26 cellular contexts compared by ENCODE assay signal in genomic region chr3:70249509-70250160, GRCh38.
DNase-seq lines count a peak whose midpoint lies in the region; ATAC-seq, FAIRE-seq and TF ChIP-seq lines count a peak whose summit lies in the region.
"Had no signal": no experiment of that assay in that cellular context is flagged by ENCODE, and none has a peak within 500 bp of the region (broad histone marks: within the 10 kb centered on the region; RNA-seq: fewer than 3 reads in every experiment).

No MANE protein-coding gene starts in this region.

- DNase-seq in ELR (ENCODE audit: low read depth) (peak; percentile 13), PC-3 (peak; percentile 79), endothelial cell of umbilical vein (ENCODE audit: low read depth, low spot score) (peak; percentile 96), renal cortical epithelial cell (ENCODE audit: low read depth) (peak; percentile 30), natural killer cell (no peak), NAMALWA (ENCODE audit: low spot score) (no peak), NCI-H2029 treated with DMSO at 0.1 percent for 48 hours (lab: John Stamatoyannopoulos, UW) (no peak)
- DNase-seq: activated CD4-positive, alpha-beta T cell treated with anti-CD3 and anti-CD28 coated beads for 36 hours; activated naive CD8-positive, alpha-beta T cell treated with anti-CD3 and anti-CD28 coated beads, Interleukin-2, amount 10 ng/mL, durations not matched to agents 7 days and 5 days; central memory CD4-positive, alpha-beta T cell; effector CD8-positive, alpha-beta T cell; NCI-H2227 treated with DMSO at 0.1 percent for 48 hours; pancreas; sigmoid colon; stimulated activated CD4-positive, alpha-beta T cell treated with anti-CD3 and anti-CD28 coated beads, Interleukin-2, amount 100 ng/mL, for 24 hours; SW 1271; upper lobe of right lung had no signal

- no peak overlapping the region for H3K4me3 Mint-ChIP-seq in natural killer cell
- H3K4me3 Mint-ChIP-seq: activated CD4-positive, alpha-beta T cell treated with anti-CD3 and anti-CD28 coated beads for 36 hours; activated naive CD8-positive, alpha-beta T cell treated with anti-CD3 and anti-CD28 coated beads, Interleukin-2, amount 10 ng/mL, durations not matched to agents 7 days and 5 days; memory B cell; stimulated activated naive CD8-positive, alpha-beta T cell treated with anti-CD3 and anti-CD28 coated beads, Interleukin-15, Interleukin-2, amounts not matched to agents 100 ng/mL and 50 ng/mL, for 24 hours had no signal

- H3K4me3 ChIP-seq in PC-3 (ENCODE audit: low read length) (no peak overlapping the region), endothelial cell of umbilical vein (replicated peaks in 1 of 3; ENCODE audit: insufficient read depth in 1 of 3, low read depth in 1 of 3, low read length in 3 of 3) (no peak overlapping the region)
- H3K4me3 ChIP-seq: BLaER1, pancreas, sigmoid colon, upper lobe of right lung had no signal

- TF ChIP-seq CTCF in PC-3 (conservative IDR thresholded peaks at IDR 0.05; ENCODE audit: low read depth, low read length) (no peak), endothelial cell of umbilical vein (IDR thresholded peaks at IDR 0.05; ENCODE audit: extremely low read depth in 1 of 2, insufficient read depth in 1 of 2, low read depth in 1 of 2, low read length in 2 of 2) (no peak), natural killer cell (IDR thresholded peaks at IDR 0.05) (no peak)

- H3K27ac ChIP-seq in PC-3 (ENCODE audit: low read length) (peak overlapping the region; percentile 87), endothelial cell of umbilical vein (ENCODE audit: insufficient read depth, low read depth, low read length) (peak overlapping the region; percentile 87)
- H3K27ac ChIP-seq: BLaER1, pancreas, upper lobe of right lung had no signal

- intact Hi-C loops in PC-3 (cut with micrococcal nuclease) (loop anchor here (2.0 to 5.0 kb wide), 3 partner anchors 31 to 127 kb away; no protein-coding TSS in a partner anchor), endothelial cell of umbilical vein (cut with micrococcal nuclease) (loop anchor here (2.0 to 5.0 kb wide), 3 partner anchors 109 to 853 kb away; no protein-coding TSS in a partner anchor), natural killer cell (cut with micrococcal nuclease) (no loop called here)

- H3K4me1 ChIP-seq in PC-3 (ENCODE audit: insufficient read depth, low read length) (peaks cover 25% of the 10 kb centered on the region), endothelial cell of umbilical vein (ENCODE audit: control insufficient read depth, extremely low read depth, insufficient read depth, low read length) (peaks cover 34% of the 10 kb centered on the region)
- H3K4me1 ChIP-seq: BLaER1, pancreas, sigmoid colon, upper lobe of right lung had no signal

- peaks cover 3 to 10% of the 10 kb centered on the region in 2 donors for H3K9me3 Mint-ChIP-seq in natural killer cell
- H3K9me3 Mint-ChIP-seq: activated naive CD8-positive, alpha-beta T cell treated with anti-CD3 and anti-CD28 coated beads, Interleukin-2, amount 10 ng/mL, durations not matched to agents 7 days and 5 days had no signal

- BruUV-seq in PC-3 (replicated peaks; lab: Mats Ljungman, UMichigan) (no TSS peak), endothelial cell of umbilical vein (replicated peaks; lab: Mats Ljungman, UMichigan) (no TSS peak)

- no peaks in the 10 kb centered on the region for H3K9me3 ChIP-seq in PC-3 (ENCODE audit: low read length)
- no peaks in the 10 kb centered on the region for H3K9me3 ChIP-seq in endothelial cell of umbilical vein (replicated peaks; ENCODE audit: control insufficient read depth, insufficient read depth, low read length)
- H3K9me3 ChIP-seq: BLaER1, pancreas, sigmoid colon, upper lobe of right lung had no signal

- no peak overlapping the region for H2AFZ ChIP-seq in PC-3 (ENCODE audit: low read length)
- peak overlapping the region; percentile 1 for H2AFZ ChIP-seq in endothelial cell of umbilical vein (ENCODE audit: low read depth, low read length)

- FAIRE-seq in endothelial cell of umbilical vein (lab: Jason Lieb, UNC): peak; percentile 67
- FAIRE-seq: D721Med, GM19239, H54, HepG2, pancreas, TTC549 had no signal

- no peaks in the 10 kb centered on the region for H3K27me3 Mint-ChIP-seq in natural killer cell (ENCODE audit: low read depth in 2 of 2)
- H3K27me3 Mint-ChIP-seq: activated naive CD8-positive, alpha-beta T cell treated with anti-CD3 and anti-CD28 coated beads, Interleukin-2, amount 10 ng/mL, durations not matched to agents 7 days and 5 days; memory B cell had no signal

- H3F3A ChIP-seq in PC-3 (ENCODE audit: low read length, unreplicated experiment): no peaks in the 10 kb centered on the region

- dilution Hi-C loops in endothelial cell of umbilical vein (cut with MboI; ENCODE audit: extremely low pct_ligation_motif_present, low sequenced_read_pairs): no loop called here

- CTCF ChIA-PET in PC-3 (lab: Charles Lee) (no interaction called here), endothelial cell of umbilical vein (lab: Charles Lee) (interaction anchor here (1.0 to 1.6 kb wide), 2 partner anchors 109 to 129 kb away, joined by 3 to 5 read pairs; no protein-coding TSS in a partner anchor)

- H4K20me1 ChIP-seq in PC-3 (ENCODE audit: low read length) (no peaks in the 10 kb centered on the region), endothelial cell of umbilical vein (replicated peaks; ENCODE audit: control insufficient read depth, extremely low read depth, insufficient read depth, low read length) (no peaks in the 10 kb centered on the region)
- H4K20me1 ChIP-seq: BLaER1 had no signal

- no peaks in the 10 kb centered on the region for H3K36me3 Mint-ChIP-seq in natural killer cell
- H3K36me3 Mint-ChIP-seq: activated naive CD8-positive, alpha-beta T cell treated with anti-CD3 and anti-CD28 coated beads, Interleukin-2, amount 10 ng/mL, durations not matched to agents 7 days and 5 days; memory B cell had no signal

- H3K9ac ChIP-seq in PC-3 (ENCODE audit: low read length) (peak overlapping the region; percentile 60), endothelial cell of umbilical vein (replicated peaks; ENCODE audit: extremely low read depth, insufficient read depth, low read length) (peak overlapping the region; percentile 79)
- H3K9ac ChIP-seq: BLaER1 had no signal

- H3K79me2 ChIP-seq in PC-3 (ENCODE audit: low read length) (no peaks in the 10 kb centered on the region), endothelial cell of umbilical vein (ENCODE audit: control insufficient read depth, insufficient read depth, low read length) (no peaks in the 10 kb centered on the region)

- H3K27me3 ChIP-seq in PC-3 (ENCODE audit: low read length) (no peaks in the 10 kb centered on the region), endothelial cell of umbilical vein (ENCODE audit: control insufficient read depth in 2 of 2, insufficient read depth in 2 of 2, low read length in 2 of 2) (no peaks in the 10 kb centered on the region)
- H3K27me3 ChIP-seq: BLaER1, pancreas, sigmoid colon, upper lobe of right lung had no signal

- ATAC-seq in PC-3 (peak; percentile 89), GM19035 (IDR thresholded peaks at IDR 0.05; ENCODE audit: unreplicated experiment) (no peak), natural killer cell (no peak)
- ATAC-seq: activated CD4-positive, alpha-beta T cell treated with anti-CD3 and anti-CD28 coated beads for 36 hours; HepG2; pancreas; upper lobe of right lung had no signal

- H3K9me1 ChIP-seq in endothelial cell of umbilical vein (replicated peaks; ENCODE audit: control insufficient read depth, extremely low read depth, insufficient read depth, low read length): no peaks in the 10 kb centered on the region

- H3K9me2 ChIP-seq in PC-3 (replicated peaks; ENCODE audit: low read length): no peaks in the 10 kb centered on the region

- H3K36me3 ChIP-seq in PC-3 (ENCODE audit: low read depth, low read length) (no peaks in the 10 kb centered on the region), endothelial cell of umbilical vein (ENCODE audit: control insufficient read depth in 2 of 2, extremely low read depth in 1 of 2, insufficient read depth in 2 of 2, low read length in 2 of 2) (no peaks in the 10 kb centered on the region)
- H3K36me3 ChIP-seq: BLaER1, pancreas, sigmoid colon, upper lobe of right lung had no signal

- H3K4me1 Mint-ChIP-seq in natural killer cell: no peaks in the 10 kb centered on the region
- H3K4me1 Mint-ChIP-seq: activated CD4-positive, alpha-beta T cell treated with anti-CD3 and anti-CD28 coated beads for 36 hours; activated naive CD8-positive, alpha-beta T cell treated with anti-CD3 and anti-CD28 coated beads, Interleukin-2, amount 10 ng/mL, durations not matched to agents 7 days and 5 days; memory B cell had no signal

- peak overlapping the region; percentile 41 for H3K4me2 ChIP-seq in PC-3 (ENCODE audit: low read length)
- peak overlapping the region; percentile 72 for H3K4me2 ChIP-seq in endothelial cell of umbilical vein (ENCODE audit: insufficient read depth, low read length)
- H3K4me2 ChIP-seq: BLaER1 had no signal

- POLR2A ChIA-PET in PC-3 (lab: Charles Lee; ENCODE audit: unreplicated experiment): no interaction called here
- POLR2A ChIA-PET in endothelial cell of umbilical vein (lab: Charles Lee): no interaction called here

- TF ChIP-seq POLR2A in endothelial cell of umbilical vein (IDR thresholded peaks at IDR 0.05; ENCODE audit: low read depth, low read length): peak; percentile 17

- H3K27ac Mint-ChIP-seq in natural killer cell: no peak overlapping the region
- H3K27ac Mint-ChIP-seq: activated CD4-positive, alpha-beta T cell treated with anti-CD3 and anti-CD28 coated beads for 36 hours; activated naive CD8-positive, alpha-beta T cell treated with anti-CD3 and anti-CD28 coated beads, Interleukin-2, amount 10 ng/mL, durations not matched to agents 7 days and 5 days; memory B cell; stimulated activated naive CD8-positive, alpha-beta T cell treated with anti-CD3 and anti-CD28 coated beads, Interleukin-15, Interleukin-2, amounts not matched to agents 100 ng/mL and 50 ng/mL, for 24 hours had no signal

TF ChIP-seq in endothelial cell of umbilical vein, 7 proteins besides CTCF, POLR2A, EP300 and RAD21:
- TF ChIP-seq MYC (IDR thresholded peaks at IDR 0.05; ENCODE audit: low read depth, low read length) (no peak), GATA2 (IDR thresholded peaks at IDR 0.05; ENCODE audit: insufficient read depth, insufficient read length, low read depth, low read length) (peak; percentile 65), MAX (IDR thresholded peaks at IDR 0.05; ENCODE audit: insufficient read depth, insufficient read length) (no peak), POLR2AphosphoS5 (IDR thresholded peaks at IDR 0.05; ENCODE audit: insufficient read depth, low read depth, low read length) (peak; percentile 61), JUN (IDR thresholded peaks at IDR 0.05; ENCODE audit: borderline replicate concordance, insufficient read depth, insufficient read length, low read depth) (peak; percentile 79), EZH2 (IDR thresholded peaks at IDR 0.05; ENCODE audit: borderline replicate concordance, low read depth, low read length, severe bottlenecking) (no peak), FOS (IDR thresholded peaks at IDR 0.05; ENCODE audit: borderline replicate concordance, insufficient read depth, low read length) (peak; percentile 86)
TF ChIP-seq in endothelial cell of umbilical vein: peak in this region for 4.

Comparison
In these comparisons a context has a peak if more than half of its experiments do, and no peak if none do; other contexts are left out.
1. DNase-seq: peak in ELR (single experiment), PC-3 (single experiment), endothelial cell of umbilical vein (single experiment) and renal cortical epithelial cell (single experiment); none in natural killer cell (single experiment), NAMALWA (single experiment) and NCI-H2029 treated with DMSO at 0.1 percent for 48 hours (single experiment).